ENCODE assay signal across 23 cellular contexts in genomic region chr11:62419560-62420342, GRCh38. TPM values are rescaled to one million over a fixed set of nuclear protein-coding genes. Genes with fewer than 3 reads are reported as not detected.
DNase-seq lines count a peak whose midpoint lies in the region; ATAC-seq and TF ChIP-seq lines count a peak whose summit lies in the region.
"Had no signal": no experiment of that assay in that cellular context is flagged by ENCODE, and none has a peak within 500 bp of the region (broad histone marks: within the 10 kb centered on the region; RNA-seq: fewer than 3 reads in every experiment).

No MANE protein-coding gene starts in this region.

- TF ChIP-seq EP300 in esophagus muscularis mucosa (IDR thresholded peaks at IDR 0.05): no peak

- TF ChIP-seq POLR2A in esophagus muscularis mucosa (IDR thresholded peaks at IDR 0.05; ENCODE audit: low read depth): no peak

- no peaks in the 10 kb centered on the region for H3K27me3 ChIP-seq in GM23248 (replicated peaks; ENCODE audit: insufficient read depth)
- H3K27me3 ChIP-seq in esophagus muscularis mucosa: no peaks in the 10 kb centered on the region
- H3K27me3 ChIP-seq in skeletal muscle tissue (ENCODE audit: control insufficient read depth in 3 of 3, insufficient read depth in 3 of 3, low read length in 3 of 3): no peaks in the 10 kb centered on the region
- H3K27me3 ChIP-seq: pancreas, upper lobe of left lung had no signal

- H3K4me1 ChIP-seq in GM23248 (ENCODE audit: insufficient read depth): no peaks in the 10 kb centered on the region
- H3K4me1 ChIP-seq in esophagus muscularis mucosa: peaks cover 13 to 42% (median 37%) of the 10 kb centered on the region in 4 donors
- H3K4me1 ChIP-seq in skeletal muscle tissue (ENCODE audit: control insufficient read depth in 3 of 3, insufficient read depth in 3 of 3, low read length in 3 of 3): peaks cover 9 to 12% (median 11%) of the 10 kb centered on the region in 3 donors
- H3K4me1 ChIP-seq: HAP-1, pancreas had no signal

- H3K27ac Mint-ChIP-seq in effector memory CD8-positive, alpha-beta T cell: no peak overlapping the region
- H3K27ac Mint-ChIP-seq: activated T-cell treated with anti-CD3 and anti-CD28 coated beads, Interleukin-2, amount 50 U/mL, for 24 hours; CD4-positive, alpha-beta memory T cell; T-cell had no signal

- H3K9me3 ChIP-seq in GM23248 (ENCODE audit: low read depth) (no peaks in the 10 kb centered on the region), esophagus muscularis mucosa (no peaks in the 10 kb centered on the region), skeletal muscle tissue (ENCODE audit: control insufficient read depth in 3 of 3, low read length in 3 of 3) (no peaks in the 10 kb centered on the region)
- H3K9me3 ChIP-seq: HAP-1, pancreas, spleen, upper lobe of left lung had no signal

- no peaks in the 10 kb centered on the region for H3F3A ChIP-seq in GM23248 (ENCODE audit: insufficient read depth)

- no peak overlapping the region for H3K4me3 Mint-ChIP-seq in effector memory CD8-positive, alpha-beta T cell
- H3K4me3 Mint-ChIP-seq: activated T-cell treated with anti-CD3 and anti-CD28 coated beads, Interleukin-2, amount 50 U/mL, for 24 hours; CD4-positive, alpha-beta memory T cell; T-cell had no signal

- no peak overlapping the region for H3K4me2 ChIP-seq in GM23248 (ENCODE audit: unreplicated experiment)

- in situ Hi-C loops in GM23248 (cut with MboI): no loop called here

- no peak for DNase-seq in GM23248
- no peak for DNase-seq in esophagus muscularis mucosa (ENCODE audit: extremely low spot score)
- peak; percentile 76 for DNase-seq in medulla oblongata (ENCODE audit: extremely low spot score)
- no peak for DNase-seq in glomerular visceral epithelial cell (ENCODE audit: extremely low spot score)
- no peak for DNase-seq in effector CD4-positive, alpha-beta T cell
- DNase-seq in DMS114 treated with DMSO at 0.1 percent for 48 hours (lab: John Stamatoyannopoulos, UW; ENCODE audit: unreplicated experiment): no peak
- no peak for DNase-seq in effector memory CD8-positive, alpha-beta T cell
- DNase-seq: activated CD4-positive, alpha-beta T cell treated with anti-CD3 and anti-CD28 coated beads, Interleukin-2, amount 50 U/mL, for 48 hours; activated naive CD4-positive, alpha-beta T cell treated with anti-CD3 and anti-CD28 coated beads, Interleukin-2, amount 50 U/mL, for 16 hours; activated T-cell treated with anti-CD3 and anti-CD28 coated beads, Interleukin-2, amount 50 U/mL, for 24 hours; CD4-positive, alpha-beta memory T cell; cortex of kidney; DND-41; hypothalamus; NCI-H1417 treated with DMSO at 0.1 percent for 48 hours; spleen; T-cell; upper lobe of left lung had no signal

- no peak for TF ChIP-seq CTCF in esophagus muscularis mucosa (IDR thresholded peaks at IDR 0.05)

- intact Hi-C loops in esophagus muscularis mucosa (cut with DNase I): loop anchor here (5.0 kb wide), 1 partner anchor 143 kb away; no protein-coding TSS in a partner anchor

- no peak overlapping the region for H3K9ac ChIP-seq in GM23248
- no peak overlapping the region for H3K9ac ChIP-seq in skeletal muscle tissue (ENCODE audit: low read depth in 1 of 3, low read length in 3 of 3)

- no peak for ATAC-seq in effector memory CD8-positive, alpha-beta T cell (replicated peaks)
- ATAC-seq: pancreas, T-cell had no signal

- no peaks in the 10 kb centered on the region for H3K9me2 ChIP-seq in GM23248 (ENCODE audit: insufficient read depth)

- H3K9me3 Mint-ChIP-seq in effector memory CD8-positive, alpha-beta T cell: no peaks in the 10 kb centered on the region
- H3K9me3 Mint-ChIP-seq: activated T-cell treated with anti-CD3 and anti-CD28 coated beads, Interleukin-2, amount 50 U/mL, for 24 hours; CD4-positive, alpha-beta memory T cell; T-cell had no signal

- H3K27me3 Mint-ChIP-seq in effector memory CD8-positive, alpha-beta T cell: peaks cover 0 to 11% of the 10 kb centered on the region in 2 donors
- H3K27me3 Mint-ChIP-seq: activated T-cell treated with anti-CD3 and anti-CD28 coated beads, Interleukin-2, amount 50 U/mL, for 24 hours; CD4-positive, alpha-beta memory T cell; T-cell had no signal

- H3K79me2 ChIP-seq in GM23248 (ENCODE audit: insufficient read depth): no peaks in the 10 kb centered on the region

- H3K4me1 Mint-ChIP-seq in effector memory CD8-positive, alpha-beta T cell (ENCODE audit: low read depth in 2 of 2): peaks cover 3 to 8% of the 10 kb centered on the region in 2 donors

- H3K27ac ChIP-seq in GM23248: no peak overlapping the region
- peak overlapping the region; percentile 52 to 68 (median 62) for H3K27ac ChIP-seq in esophagus muscularis mucosa (replicated peaks in 1 of 4)
- peak overlapping the region; percentile 36 for H3K27ac ChIP-seq in skeletal muscle tissue (ENCODE audit: low read depth, low read length)
- H3K27ac ChIP-seq: pancreas, VCaP had no signal

- H3K4me3 ChIP-seq in GM23248 (no peak overlapping the region), esophagus muscularis mucosa (no peak overlapping the region), skeletal muscle tissue (ENCODE audit: low read length in 3 of 3) (no peak overlapping the region)
- H3K4me3 ChIP-seq: HAP-1, pancreas, spleen, upper lobe of left lung had no signal

- H3K36me3 ChIP-seq in GM23248 (ENCODE audit: low read depth) (no peaks in the 10 kb centered on the region), esophagus muscularis mucosa (no peaks in the 10 kb centered on the region), skeletal muscle tissue (ENCODE audit: control insufficient read depth in 3 of 3, insufficient read depth in 3 of 3, low read length in 3 of 3) (no peaks in the 10 kb centered on the region)
- H3K36me3 ChIP-seq: HAP-1, pancreas, spleen, upper lobe of left lung had no signal

- peaks cover 10% of the 10 kb centered on the region for H3K36me3 Mint-ChIP-seq in effector memory CD8-positive, alpha-beta T cell (ENCODE audit: insufficient read depth)
- H3K36me3 Mint-ChIP-seq: CD4-positive, alpha-beta memory T cell; T-cell had no signal

- WGBS in GM23248 (ENCODE audit: low coverage in 1 of 2, low lambda C conversion rate in 2 of 2, missing lambda C conversion rate in 2 of 2), 2 experiments: 22 to 23% methylated on average over 6 of the region's 6 CpGs
- WGBS in esophagus muscularis mucosa: 19% methylated on average over 5 of the region's 6 CpGs

- H2AFZ ChIP-seq in GM23248: 0 out of 2 replicates have a peak overlapping the region, but pooled peaks have one; percentile 52

- H4K20me1 ChIP-seq in GM23248 (ENCODE audit: insufficient read depth): no peaks in the 10 kb centered on the region

RNA-seq across cellular contexts. Expression of gene SCGB1A1, which starts 0.9 kb away (rescaled TPM):
- not detected in 2 replicates for total RNA-seq in GM23248 (2014; rRNA removed; shearing (Covaris generic))
- polyA plus RNA-seq in GM23248 (2016; fragmentation: Nextera tagmentation; extraction: Ambion mirVana): not detected in 2 replicates
- total RNA-seq in esophagus muscularis mucosa (1 to 10 TPM in 1 of 4 donors, not detected in 3; 3.0 TPM), skeletal muscle tissue (not detected)
- total RNA-seq: CD4-positive, alpha-beta memory T cell; kidney epithelial cell; spleen had no signal
- polyA plus RNA-seq: CD4-positive, alpha-beta memory T cell had no signal
